ENCODE assay signal across 8 cellular contexts in the genomic region with DNA sequence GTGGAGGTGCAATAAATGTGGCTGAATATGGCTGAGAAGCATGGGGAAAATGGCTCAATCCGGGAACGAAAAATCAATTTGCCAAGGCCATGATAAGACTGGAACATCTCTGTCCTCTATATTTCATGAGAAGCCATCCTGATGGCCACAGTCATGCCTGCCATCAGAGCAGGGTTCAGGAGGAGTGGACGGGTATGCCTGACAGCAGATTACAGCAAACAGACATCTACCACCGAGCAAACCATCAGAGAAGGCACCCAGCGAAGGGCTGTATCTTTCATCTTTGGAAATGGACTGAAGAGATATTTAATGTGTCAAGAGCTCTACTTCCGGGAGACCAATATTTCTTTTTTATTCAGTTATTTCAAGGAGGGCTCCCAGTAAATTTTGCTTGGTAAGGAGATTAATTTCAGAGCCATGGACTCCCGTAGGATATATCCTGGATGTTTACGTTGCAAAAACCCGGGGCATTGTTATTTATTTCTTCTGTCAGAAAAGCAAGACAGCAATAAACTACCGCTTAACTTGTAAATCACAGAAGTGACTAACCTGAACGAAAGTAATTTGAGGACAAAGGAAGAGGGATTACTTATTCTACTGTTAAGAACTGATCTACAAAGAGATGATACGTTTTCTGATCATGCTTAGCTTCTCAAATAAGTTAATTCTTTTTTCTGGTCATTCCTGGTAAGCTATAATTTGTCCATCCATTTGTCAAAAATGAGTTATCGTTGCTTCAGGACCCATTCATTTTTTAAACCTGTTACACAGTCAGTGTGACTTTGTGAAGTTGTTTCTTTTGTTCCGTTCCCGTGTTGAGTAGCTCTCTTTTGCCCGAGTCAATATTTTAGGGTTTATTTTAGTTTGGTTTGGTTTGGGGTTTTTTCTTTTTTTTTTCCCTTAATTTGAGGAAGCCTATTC.
DNase-seq lines count a peak whose midpoint lies in the region; ATAC-seq and TF ChIP-seq lines count a peak whose summit lies in the region.

No MANE protein-coding gene starts in this region.

- DNase-seq in HFFc6 (no peak), T-cell (no peak), fibroblast of pulmonary artery (ENCODE audit: low read depth) (no peak), osteocyte (ENCODE audit: extremely low spot score, unreplicated experiment) (no peak), GM03348 (ENCODE audit: low spot score) (no peak), GDM1 (lab: John Stamatoyannopoulos, UW) (no peak)

- H3K36me3 Mint-ChIP-seq in HFFc6 (ENCODE audit: low read depth), result no peaks in the 10 kb centered on the region
- no peaks in the 10 kb centered on the region for H3K36me3 Mint-ChIP-seq in T-cell
- no peaks in the 10 kb centered on the region for H3K36me3 Mint-ChIP-seq in osteocyte (ENCODE audit: unreplicated experiment)

- peak overlapping the region; percentile 34 for H3K4me3 ChIP-seq in fibroblast of pulmonary artery (replicated peaks; ENCODE audit: low read depth, low read length)

- TF ChIP-seq CTCF in C4-2B (conservative IDR thresholded peaks at IDR 0.05), result no peak
- no peak for TF ChIP-seq CTCF in HFFc6 (IDR thresholded peaks at IDR 0.05)
- TF ChIP-seq CTCF in fibroblast of pulmonary artery (IDR thresholded peaks at IDR 0.05; ENCODE audit: low read length, missing control alignments), result no peak
- no peak for TF ChIP-seq CTCF in osteocyte (IDR thresholded peaks at IDR 0.05)

- H3K27ac Mint-ChIP-seq in HFFc6 (peak overlapping the region; percentile 98), T-cell (peak overlapping the region; percentile 89 to 94), osteocyte (ENCODE audit: unreplicated experiment) (peak overlapping the region; percentile 100)

- POLR2A ChIA-PET in T-cell (lab: Charles Lee), result interaction anchor here (0.5 to 4.4 kb wide), 21 partner anchors 8 to 96 kb away, joined by 3 to 47 read pairs (median 4); no protein-coding TSS in a partner anchor

- H3K9me3 Mint-ChIP-seq in HFFc6, result no peaks in the 10 kb centered on the region
- H3K9me3 Mint-ChIP-seq in T-cell, result no peaks in the 10 kb centered on the region
- H3K9me3 Mint-ChIP-seq in osteocyte (ENCODE audit: unreplicated experiment), result no peaks in the 10 kb centered on the region

- H3K27me3 Mint-ChIP-seq in HFFc6 (ENCODE audit: insufficient read depth) (no peaks in the 10 kb centered on the region; the same call in 1 of the 2 replicates), T-cell (no peaks in the 10 kb centered on the region), osteocyte (ENCODE audit: unreplicated experiment) (no peaks in the 10 kb centered on the region)

- peaks cover 48% of the 10 kb centered on the region for H3K4me1 Mint-ChIP-seq in HFFc6 (ENCODE audit: low read depth)
- H3K4me1 Mint-ChIP-seq in T-cell, result peaks cover 55 to 69% (median 59%) of the 10 kb centered on the region in 3 donors
- peaks cover 42% of the 10 kb centered on the region for H3K4me1 Mint-ChIP-seq in osteocyte (ENCODE audit: unreplicated experiment)

- CTCF ChIA-PET in T-cell (lab: Charles Lee), result interaction anchor here in 1 of 2 donors (0.6 to 3.3 kb wide), 8 partner anchors 10 to 99 kb away, joined by 3 to 16 read pairs (median 6); a partner anchor contains a TSS

- H3K4me3 Mint-ChIP-seq in HFFc6 (peak overlapping the region; percentile 90), T-cell (peak overlapping the region; percentile 86 to 91 (median 88)), osteocyte (ENCODE audit: unreplicated experiment) (peak overlapping the region; percentile 82)

- ATAC-seq in T-cell (replicated peaks in 1 of 4) (peak; percentile 3 to 15 (median 11)), HG02759 (IDR thresholded peaks at IDR 0.05; ENCODE audit: unreplicated experiment) (no peak)

- H3K27ac ChIP-seq in C4-2B, result peak overlapping the region; percentile 89
